Comparison of ENCODE assay signal across 1 cellular context in genomic region chr7:76314042-76314721, GRCh38.
TF ChIP-seq lines count a peak whose summit lies in the region.

No MANE protein-coding gene starts in this region.

TF ChIP-seq in HepG2, 621 proteins besides CTCF, POLR2A, EP300 and RAD21 (continued from another document and continues in another):
- TF ChIP-seq PBX2 (CRISPR knock-in tag; IDR thresholded peaks at IDR 0.05) = no peak
- peak; percentile 67; the same call in 1 of the 2 replicates for TF ChIP-seq ARID4A (CRISPR knock-in tag; IDR thresholded peaks at IDR 0.05; ENCODE audit: borderline replicate concordance)
- TF ChIP-seq ZNF331 (CRISPR knock-in tag; IDR thresholded peaks at IDR 0.05) = peak; percentile 75
- TF ChIP-seq MAZ (IDR thresholded peaks at IDR 0.05; ENCODE audit: borderline replicate concordance, low read depth, low read length) = peak; percentile 79; the same call in 1 of the 2 replicates
- TF ChIP-seq MAZ (CRISPR knock-in tag; IDR thresholded peaks at IDR 0.05; ENCODE audit: low read depth) = peak; percentile 88
- peak; percentile 65; the same call in 1 of the 2 replicates for TF ChIP-seq CBX5 (CRISPR knock-in tag; IDR thresholded peaks at IDR 0.05; ENCODE audit: borderline replicate concordance)
- TF ChIP-seq FOXK1 (CRISPR knock-in tag; IDR thresholded peaks at IDR 0.05; ENCODE audit: borderline replicate concordance, low read depth) = peak; percentile 45; the same call in 1 of the 2 replicates
- no peak; the same call in 1 of the 2 replicates for TF ChIP-seq ZNF414 (CRISPR knock-in tag; IDR thresholded peaks at IDR 0.05)
- TF ChIP-seq ATF4 (CRISPR knock-in tag; IDR thresholded peaks at IDR 0.05) = no peak
- TF ChIP-seq ZNF572 (CRISPR knock-in tag; IDR thresholded peaks at IDR 0.05) = 0 out of 2 replicates have a peak, but pooled peaks have one; percentile 32
- TF ChIP-seq ZNF569 (CRISPR knock-in tag; IDR thresholded peaks at IDR 0.05; ENCODE audit: borderline replicate concordance) = no peak
- TF ChIP-seq GATAD2A (CRISPR knock-in tag; IDR thresholded peaks at IDR 0.05) = peak; percentile 83
- TF ChIP-seq ZNF451 (CRISPR knock-in tag; IDR thresholded peaks at IDR 0.05) = 0 out of 2 replicates have a peak, but pooled peaks have one; percentile 62
- no peak for TF ChIP-seq ZNF713 (CRISPR knock-in tag; IDR thresholded peaks at IDR 0.05)
- TF ChIP-seq ZNF280D (CRISPR knock-in tag; IDR thresholded peaks at IDR 0.05) = 0 out of 2 replicates have a peak, but pooled peaks have one; percentile 52
- peak; percentile 49 for TF ChIP-seq ZFP36 (IDR thresholded peaks at IDR 0.05; ENCODE audit: borderline replicate concordance, low read depth, low read length, partially characterized antibody)
- peak; percentile 97 for TF ChIP-seq XRCC5 (optimal IDR thresholded peaks at IDR 0.05; ENCODE audit: low read length)
- peak; percentile 33 for TF ChIP-seq ZNF781 (CRISPR knock-in tag; IDR thresholded peaks at IDR 0.05; ENCODE audit: borderline replicate concordance, not compliant biosample characterization)
- peak; percentile 79; the same call in 1 of the 2 replicates for TF ChIP-seq ZNF160 (CRISPR knock-in tag; IDR thresholded peaks at IDR 0.05)
- TF ChIP-seq FOXA3 (CRISPR knock-in tag; IDR thresholded peaks at IDR 0.05) = peak; percentile 51
- TF ChIP-seq ZNF33B (CRISPR knock-in tag; IDR thresholded peaks at IDR 0.05) = no peak
- TF ChIP-seq SP4 (CRISPR knock-in tag; IDR thresholded peaks at IDR 0.05) = peak; percentile 61; the same call in 1 of the 2 replicates
- TF ChIP-seq ELK4 (CRISPR knock-in tag; IDR thresholded peaks at IDR 0.05; ENCODE audit: borderline replicate concordance) = no peak
- peak; percentile 66; the same call in 1 of the 2 replicates for TF ChIP-seq ZNF740 (CRISPR knock-in tag; IDR thresholded peaks at IDR 0.05)
- TF ChIP-seq GPN1 (CRISPR knock-in tag; IDR thresholded peaks at IDR 0.05; ENCODE audit: borderline replicate concordance) = no peak
- TF ChIP-seq PATZ1 (CRISPR knock-in tag; IDR thresholded peaks at IDR 0.05) = peak; percentile 87
- no peak for TF ChIP-seq SNRNP70 (IDR thresholded peaks at IDR 0.05; ENCODE audit: low read depth, low read length)
- TF ChIP-seq SPEN (CRISPR knock-in tag; IDR thresholded peaks at IDR 0.05; ENCODE audit: low read depth) = peak; percentile 59; the same call in 1 of the 2 replicates
- no peak for TF ChIP-seq ZBTB43 (CRISPR knock-in tag; conservative IDR thresholded peaks at IDR 0.05)
- TF ChIP-seq SP140L (CRISPR knock-in tag; IDR thresholded peaks at IDR 0.05; ENCODE audit: borderline replicate concordance) = no peak
- peak; percentile 80; the same call in 1 of the 2 replicates for TF ChIP-seq ETV6 (CRISPR knock-in tag; conservative IDR thresholded peaks at IDR 0.05)
- no peak for TF ChIP-seq DBP (CRISPR knock-in tag; IDR thresholded peaks at IDR 0.05; ENCODE audit: not compliant biosample characterization)
- no peak for TF ChIP-seq ZFP82 (CRISPR knock-in tag; IDR thresholded peaks at IDR 0.05; ENCODE audit: borderline replicate concordance)
- TF ChIP-seq LCORL (IDR thresholded peaks at IDR 0.05) = no peak
- peak; percentile 94 for TF ChIP-seq LCORL (CRISPR knock-in tag; IDR thresholded peaks at IDR 0.05)
- TF ChIP-seq JARID2 (CRISPR knock-in tag; IDR thresholded peaks at IDR 0.05; ENCODE audit: insufficient replicate concordance) = no peak
- peak; percentile 74 for TF ChIP-seq ETV5 (CRISPR knock-in tag; IDR thresholded peaks at IDR 0.05; ENCODE audit: borderline replicate concordance)
- TF ChIP-seq GTF3A (CRISPR knock-in tag; conservative IDR thresholded peaks at IDR 0.05) = peak; percentile 69; the same call in 1 of the 2 replicates
